ENCODE assay signal across 20 cellular contexts in genomic region chr5:158200624-158201023, GRCh38.
A peak's percentile ranks its signal among the peaks of the same experiment; 100 is the strongest.
DNase-seq lines count a peak whose midpoint lies in the region; ATAC-seq and TF ChIP-seq lines count a peak whose summit lies in the region.
"Had no signal": no experiment of that assay in that cellular context is flagged by ENCODE, and none has a peak within 500 bp of the region (broad histone marks: within the 10 kb centered on the region; RNA-seq: fewer than 3 reads in every experiment).

No MANE protein-coding gene starts in this region.

- intact Hi-C loops in Right ventricle myocardium superior (cut with DNase I) (no loop called here), left ventricle myocardium inferior (cut with micrococcal nuclease) (no loop called here), PC-3 (cut with micrococcal nuclease) (no loop called here)

- H3K9ac ChIP-seq in PC-3 (ENCODE audit: low read length): no peak overlapping the region

- no peak overlapping the region for H3K4me2 ChIP-seq in PC-3 (ENCODE audit: low read length)

- POLR2A ChIA-PET in PC-3 (lab: Charles Lee; ENCODE audit: unreplicated experiment): no interaction called here

- H3K27ac ChIP-seq in left ventricle myocardium inferior (replicated peaks) (no peak overlapping the region), PC-3 (ENCODE audit: low read length) (no peak overlapping the region)
- H3K27ac ChIP-seq: C4-2B had no signal

- H3K4me1 ChIP-seq in left ventricle myocardium inferior (peaks cover 4% of the 10 kb centered on the region), PC-3 (ENCODE audit: insufficient read depth, low read length) (no peaks in the 10 kb centered on the region)

- no peaks in the 10 kb centered on the region for H3K9me2 ChIP-seq in PC-3 (replicated peaks; ENCODE audit: low read length)

- H2AFZ ChIP-seq in PC-3 (ENCODE audit: low read length): no peak overlapping the region

- CTCF ChIA-PET in PC-3 (lab: Charles Lee): no interaction called here

- DNase-seq in NCI-H1092 treated with DMSO at 0.1 percent for 48 hours (lab: John Stamatoyannopoulos, UW) (peak; percentile 28), NCI-H1092 (lab: John Stamatoyannopoulos, UW) (no peak), Right ventricle myocardium superior (no peak), left ventricle myocardium inferior (no peak), PC-3 (peak; percentile 16), smooth muscle cell of the brain vasculature (ENCODE audit: low read depth, low spot score) (peak; percentile 21), putamen (ENCODE audit: low spot score) (no peak)
- DNase-seq: 8988T; Calu3; CD8-positive, alpha-beta memory T cell; H7; HFFc6; Kasumi-1; MG63; NCI-H1694; NCI-H226; OCI-M1; SHP77 had no signal

- H3K4me3 ChIP-seq in left ventricle myocardium inferior (no peak overlapping the region), PC-3 (ENCODE audit: low read length) (no peak overlapping the region)
- H3K4me3 ChIP-seq: MG63 had no signal

- no TSS peak for BruUV-seq in PC-3 (replicated peaks; lab: Mats Ljungman, UMichigan)

- TF ChIP-seq CTCF in left ventricle myocardium inferior (IDR thresholded peaks at IDR 0.05; ENCODE audit: borderline replicate concordance): no peak
- no peak for TF ChIP-seq CTCF in PC-3 (conservative IDR thresholded peaks at IDR 0.05; ENCODE audit: low read depth, low read length)

- H4K20me1 ChIP-seq in PC-3 (ENCODE audit: low read length): no peaks in the 10 kb centered on the region

- H3K9me3 ChIP-seq in left ventricle myocardium inferior (replicated peaks): no peaks in the 10 kb centered on the region
- H3K9me3 ChIP-seq in PC-3 (ENCODE audit: low read length): no peaks in the 10 kb centered on the region
- H3K9me3 ChIP-seq: MG63 had no signal

- peak; percentile 38 for ATAC-seq in Right ventricle myocardium superior (ENCODE audit: poor library complexity)
- no peak for ATAC-seq in PC-3
- ATAC-seq in GM19324 (IDR thresholded peaks at IDR 0.05; ENCODE audit: low FRiP score, unreplicated experiment): no peak

- no peaks in the 10 kb centered on the region for H3F3A ChIP-seq in PC-3 (ENCODE audit: low read length, unreplicated experiment)

- H3K27me3 ChIP-seq in left ventricle myocardium inferior (ENCODE audit: low read depth): no peaks in the 10 kb centered on the region
- peaks cover 98% of the 10 kb centered on the region for H3K27me3 ChIP-seq in PC-3 (ENCODE audit: low read length)
- H3K27me3 ChIP-seq: MG63 had no signal

- no peaks in the 10 kb centered on the region for H3K79me2 ChIP-seq in PC-3 (ENCODE audit: low read length)

- H3K36me3 ChIP-seq in left ventricle myocardium inferior (no peaks in the 10 kb centered on the region), PC-3 (ENCODE audit: low read depth, low read length) (no peaks in the 10 kb centered on the region)
- H3K36me3 ChIP-seq: MG63 had no signal

Comparison
In these comparisons a context has a peak if more than half of its experiments do, and no peak if none do; other contexts are left out.
1. DNase-seq: peak in NCI-H1092 treated with DMSO at 0.1 percent for 48 hours (single experiment), PC-3 (single experiment) and smooth muscle cell of the brain vasculature (single experiment); none in NCI-H1092 (single experiment), Right ventricle myocardium superior (single experiment), left ventricle myocardium inferior (single experiment) and putamen (single experiment).